In genomic region chr9:98140503-98140902, GRCh38 we compare ENCODE assay signal across 22 cellular contexts. TPM values are rescaled to one million over a fixed set of nuclear protein-coding genes. Genes with fewer than 3 reads are reported as not detected.
A peak's percentile ranks its signal among the peaks of the same experiment; 100 is the strongest.
DNase-seq lines count a peak whose midpoint lies in the region; TF ChIP-seq lines count a peak whose summit lies in the region.
"Had no signal": no experiment of that assay in that cellular context is flagged by ENCODE, and none has a peak within 500 bp of the region (broad histone marks: within the 10 kb centered on the region; RNA-seq: fewer than 3 reads in every experiment).

No MANE protein-coding gene starts in this region.

- no peak overlapping the region for H3K27ac Mint-ChIP-seq in chondrocyte (ENCODE audit: unreplicated experiment)
- H3K27ac Mint-ChIP-seq: CD14-positive monocyte had no signal

- DNase-seq in chondrocyte (ENCODE audit: low spot score) (peak; percentile 15), osteoblast (ENCODE audit: insufficient read length, low spot score, missing footprints) (peak; percentile 41), DMS79 treated with DMSO at 0.1 percent for 48 hours (lab: John Stamatoyannopoulos, UW) (no peak), NCI-H345 (lab: John Stamatoyannopoulos, UW) (no peak), GM13977 (ENCODE audit: low spot score) (no peak)
- DNase-seq in stimulated activated CD8-positive, alpha-beta memory T cell treated with anti-CD3 and anti-CD28 coated beads, Interleukin-4, amount 100 ng/mL, for 48 hours = no peak
- DNase-seq: 8988T; ACHN; AML-193; BE2C; Calu3; CD4-positive, alpha-beta memory T cell; COR-L47; DMS53; DND-41; GM23248; H7; HCEC 1CT had no signal

- H3K4me3 ChIP-seq in HEK293 (ENCODE audit: low read depth, low read length) (no peak overlapping the region), osteoblast (ENCODE audit: insufficient read depth, low read length) (no peak overlapping the region)
- H3K4me3 ChIP-seq: A549; BLaER1 treated with 17β-estradiol and CSF1 and Interleukin-3, amounts not matched to agents 10 nM and 100 nM; GM23248 had no signal

- H3K4me1 Mint-ChIP-seq in chondrocyte (ENCODE audit: low read depth) = no peaks in the 10 kb centered on the region

- H4K20me1 ChIP-seq in osteoblast (ENCODE audit: insufficient read depth, low read length) = no peaks in the 10 kb centered on the region
- H4K20me1 ChIP-seq: BLaER1 treated with 17β-estradiol and CSF1 and Interleukin-3, amounts not matched to agents 10 nM and 100 nM had no signal

- no peak for TF ChIP-seq CTCF in HEK293 (tag by site-specific recombination; IDR thresholded peaks at IDR 0.05)
- no peak for TF ChIP-seq CTCF in chondrocyte (IDR thresholded peaks at IDR 0.05)
- TF ChIP-seq CTCF in osteoblast (IDR thresholded peaks at IDR 0.05; ENCODE audit: extremely low read depth, low read depth, low read length) = no peak
- no peak for TF ChIP-seq CTCF in GM13977 (IDR thresholded peaks at IDR 0.05; ENCODE audit: extremely low read depth, insufficient read depth, missing control alignments)

- H3K9me3 Mint-ChIP-seq in chondrocyte (ENCODE audit: low read depth) = no peaks in the 10 kb centered on the region
- H3K9me3 Mint-ChIP-seq: CD14-positive monocyte; CD4-positive, alpha-beta memory T cell had no signal

- no peaks in the 10 kb centered on the region for H3K27me3 Mint-ChIP-seq in chondrocyte (ENCODE audit: low read depth)
- H3K27me3 Mint-ChIP-seq: CD4-positive, alpha-beta memory T cell had no signal

- no peaks in the 10 kb centered on the region for H3K79me2 ChIP-seq in osteoblast (ENCODE audit: insufficient read depth, low read length)

- H2AFZ ChIP-seq in osteoblast (ENCODE audit: low read length) = no peak overlapping the region
- H2AFZ ChIP-seq: GM23248 had no signal

- CTCF ChIA-PET in HEK293 (lab: Yijun Ruan, JAX) = no interaction called here

- peaks cover 4% of the 10 kb centered on the region for H3K27me3 ChIP-seq in osteoblast (ENCODE audit: insufficient read depth, low read length)
- H3K27me3 ChIP-seq: BE2C; BLaER1 treated with 17β-estradiol and CSF1 and Interleukin-3, amounts not matched to agents 10 nM and 100 nM had no signal

- POLR2A ChIA-PET in HEK293 (lab: Yijun Ruan, JAX) = no interaction called here

- H3K4me3 Mint-ChIP-seq in chondrocyte (ENCODE audit: unreplicated experiment) = no peak overlapping the region
- H3K4me3 Mint-ChIP-seq: CD14-positive monocyte; CD4-positive, alpha-beta memory T cell had no signal

- H3K27ac ChIP-seq in HEK293 (ENCODE audit: extremely low read depth, low read depth, low read length) = no peak overlapping the region
- H3K27ac ChIP-seq in osteoblast (ENCODE audit: low read depth, low read length) = no peak overlapping the region
- H3K27ac ChIP-seq: A549; BLaER1 treated with 17β-estradiol and CSF1 and Interleukin-3, amounts not matched to agents 10 nM and 100 nM; GM23248 had no signal

- H3K4me1 ChIP-seq in HEK293 (ENCODE audit: control insufficient read depth, insufficient read depth, low read length) = no peaks in the 10 kb centered on the region
- no peaks in the 10 kb centered on the region for H3K4me1 ChIP-seq in osteoblast (ENCODE audit: insufficient read depth, low read length)
- H3K4me1 ChIP-seq: BE2C had no signal

- no peak overlapping the region for H3K4me2 ChIP-seq in osteoblast (ENCODE audit: insufficient read depth, low read length)
- H3K4me2 ChIP-seq: A549; BLaER1 treated with 17β-estradiol and CSF1 and Interleukin-3, amounts not matched to agents 10 nM and 100 nM had no signal

- in situ Hi-C loops in GM13977 (cut with MboI; ENCODE audit: low pct_unique_long_range_greater_than_20kb, low sequenced_read_pairs, unreplicated experiment) = no loop called here

- H3K36me3 Mint-ChIP-seq in chondrocyte (ENCODE audit: low read depth) = peaks cover 5% of the 10 kb centered on the region

- H3K9me3 ChIP-seq in HEK293 (ENCODE audit: control insufficient read depth, insufficient read depth, low read depth, low read length) = no peaks in the 10 kb centered on the region
- no peaks in the 10 kb centered on the region for H3K9me3 ChIP-seq in osteoblast (ENCODE audit: low read depth, low read length)
- H3K9me3 ChIP-seq: A549; BE2C; BLaER1 treated with 17β-estradiol and CSF1 and Interleukin-3, amounts not matched to agents 10 nM and 100 nM had no signal

- H3K36me3 ChIP-seq in HEK293 (ENCODE audit: control insufficient read depth in 2 of 2, insufficient read depth in 1 of 2, low read length in 2 of 2) (peaks cover 0 to 3% of the 10 kb centered on the region in 2 experiments; a peak in 1 of 3 replicates), osteoblast (ENCODE audit: insufficient read depth, low read length) (no peaks in the 10 kb centered on the region)
- H3K36me3 ChIP-seq: BLaER1 treated with 17β-estradiol and CSF1 and Interleukin-3, amounts not matched to agents 10 nM and 100 nM had no signal

TF ChIP-seq in HEK293, 187 proteins besides CTCF, POLR2A, EP300 and RAD21:
- TF ChIP-seq SCRT2 (tag by site-specific recombination; IDR thresholded peaks at IDR 0.05) = no peak
- TF ChIP-seq ZNF121 (tag by site-specific recombination; IDR thresholded peaks at IDR 0.05) = peak; percentile 49; the same call in 1 of the 2 replicates
- TF ChIP-seq PATZ1 (tag by site-specific recombination; IDR thresholded peaks at IDR 0.05) = no peak
- no peak for TF ChIP-seq OSR2 (tag by site-specific recombination; IDR thresholded peaks at IDR 0.05)
- TF ChIP-seq ZNF335 (tag by site-specific recombination; conservative IDR thresholded peaks at IDR 0.05) = no peak

RNA-seq across cellular contexts. Expression of gene TRIM14, which starts 21.5 kb away (rescaled TPM):
- total RNA-seq in chondrocyte (0.58 to 1.1 TPM (median 1.1 TPM) in 3 replicates), osteoblast (0.59 and 1.1 TPM in 2 replicates)

RNA-seq across cellular contexts. Expression of gene CORO2A, which starts 51.9 kb away (rescaled TPM):
- 10.1 to 17.4 TPM (median 10.2 TPM) in 3 replicates for total RNA-seq in chondrocyte
- 0.29 and 0.72 TPM in 2 replicates for total RNA-seq in osteoblast

Comparison
In these comparisons a context has a peak if more than half of its experiments do, and no peak if none do; other contexts are left out.
1. DNase-seq: peak in chondrocyte (single experiment) and osteoblast (single experiment); none in DMS79 treated with DMSO at 0.1 percent for 48 hours (single experiment), NCI-H345 (single experiment), GM13977 (single experiment) and stimulated activated CD8-positive, alpha-beta memory T cell treated with anti-CD3 and anti-CD28 coated beads, Interleukin-4, amount 100 ng/mL, for 48 hours (single experiment).